In genomic region chr22:39490135-39490798, GRCh38 we compare ENCODE assay signal across 8 cellular contexts.
A peak's percentile ranks its signal among the peaks of the same experiment; 100 is the strongest.
DNase-seq lines count a peak whose midpoint lies in the region; ATAC-seq lines count a peak whose summit lies in the region.

No MANE protein-coding gene starts in this region.

- ATAC-seq in HG02981 (IDR thresholded peaks at IDR 0.05; ENCODE audit: unreplicated experiment), result peak; percentile 61

- H3K27ac ChIP-seq in caudate nucleus (ENCODE audit: low read depth, low read length), result peak overlapping the region; percentile 66

- DNase-seq in GM03348 (ENCODE audit: low spot score) (peak; percentile 88), NCI-H446 (lab: John Stamatoyannopoulos, UW) (peak; percentile 15 to 82), caudate nucleus (lab: John Stamatoyannopoulos, UW) (peak in 58 of 61 donors; percentile 26 to 97 (median 79)), left kidney (ENCODE audit: low read depth, low spot score) (peak; percentile 88), OCI-M2 (lab: John Stamatoyannopoulos, UW; ENCODE audit: unreplicated experiment) (no peak)
- peak; percentile 69 for DNase-seq in activated CD4-positive, CD25-positive, alpha-beta regulatory T cell treated with anti-CD3 and anti-CD28 coated beads, Interleukin-2, amount 50 U/mL, for 72 hours
- peak; percentile 48 to 68 (median 63) for DNase-seq in stimulated activated CD4-positive, alpha-beta T cell treated with anti-CD3 and anti-CD28 coated beads, TNF-alpha, amount 100 ng/mL, for 4 hours (ENCODE audit: low read depth in 3 of 3)
